Comparison of ENCODE assay signal across 11 cellular contexts in genomic region chr6:44629636-44630035, GRCh38.
"Had no signal": no experiment of that assay in that cellular context is flagged by ENCODE, and none has a peak within 500 bp of the region (broad histone marks: within the 10 kb centered on the region; RNA-seq: fewer than 3 reads in every experiment).

No MANE protein-coding gene starts in this region.

- DNase-seq: activated CD4-positive, alpha-beta T cell treated with anti-CD3 and anti-CD28 coated beads, Interleukin-2, amount 50 U/mL, for 1 hour; effector memory CD8-positive, alpha-beta T cell; retina had no signal

- H3K4me1 ChIP-seq: body of pancreas, parathyroid adenoma had no signal

- ATAC-seq: effector memory CD8-positive, alpha-beta T cell had no signal

- H3K9me3 ChIP-seq: body of pancreas, tibial nerve had no signal

- FAIRE-seq: small intestine had no signal

- H2AFZ ChIP-seq: parathyroid adenoma had no signal

- H3K27ac ChIP-seq: body of pancreas, parathyroid adenoma, tibial nerve had no signal

- H3K9ac ChIP-seq: parathyroid adenoma had no signal

- H3K36me3 Mint-ChIP-seq: activated naive CD4-positive, alpha-beta T cell treated with anti-CD3 and anti-CD28 coated beads, Interleukin-2, amount 50 U/mL, for 24 hours; mesothelial cell of epicardium had no signal

- H3K36me3 ChIP-seq: tibial nerve had no signal

- H3K79me2 ChIP-seq: parathyroid adenoma had no signal

- H3K4me3 Mint-ChIP-seq: activated naive CD4-positive, alpha-beta T cell treated with anti-CD3 and anti-CD28 coated beads, Interleukin-2, amount 50 U/mL, for 24 hours; central memory CD8-positive, alpha-beta T cell; effector memory CD8-positive, alpha-beta T cell; mesothelial cell of epicardium; neural crest cell had no signal

- H3K27ac Mint-ChIP-seq: activated naive CD4-positive, alpha-beta T cell treated with anti-CD3 and anti-CD28 coated beads, Interleukin-2, amount 50 U/mL, for 24 hours; effector memory CD8-positive, alpha-beta T cell; mesothelial cell of epicardium had no signal

- H3K4me1 Mint-ChIP-seq: activated naive CD4-positive, alpha-beta T cell treated with anti-CD3 and anti-CD28 coated beads, Interleukin-2, amount 50 U/mL, for 24 hours; central memory CD8-positive, alpha-beta T cell had no signal

- H3K9me3 Mint-ChIP-seq: activated naive CD4-positive, alpha-beta T cell treated with anti-CD3 and anti-CD28 coated beads, Interleukin-2, amount 50 U/mL, for 24 hours; central memory CD8-positive, alpha-beta T cell; effector memory CD8-positive, alpha-beta T cell; mesothelial cell of epicardium; neural crest cell had no signal

- H3K27me3 ChIP-seq: body of pancreas, tibial nerve had no signal

- H3K4me3 ChIP-seq: body of pancreas, tibial nerve had no signal
